Comparison of ENCODE assay signal across 8 cellular contexts in genomic region chr15:67024998-67025368, GRCh38. TPM values are rescaled to one million over a fixed set of nuclear protein-coding genes. Genes with fewer than 3 reads are reported as not detected.
DNase-seq lines count a peak whose midpoint lies in the region; ATAC-seq and TF ChIP-seq lines count a peak whose summit lies in the region.

No MANE protein-coding gene starts in this region.

- H3K4me1 ChIP-seq in heart right ventricle (peaks cover 13 to 62% (median 35%) of the 10 kb centered on the region in 9 donors), body of pancreas (peaks cover 45% of the 10 kb centered on the region), mesenchymal stem cell (ENCODE audit: control insufficient read depth, insufficient read depth, low read depth, low read length) (peaks cover 15% of the 10 kb centered on the region), upper lobe of left lung (peaks cover 34 to 38% (median 36%) of the 10 kb centered on the region in 4 donors), aorta (ENCODE audit: control insufficient read depth in 1 of 2, insufficient read depth in 2 of 2, low read length in 2 of 2) (peaks cover 3 to 9% of the 10 kb centered on the region in 2 donors)

- intact Hi-C loops in heart right ventricle (cut with DNase I): loop anchor here in 3 of 10 donors (5.0 kb wide), 2 partner anchors 37 to 42 kb away; partner anchors contain the start of gene SMAD3 (in 1 of the 3)
- intact Hi-C loops in cardiac septum (cut with DNase I): loop anchor here (2.0 kb wide), 1 partner anchor 40 kb away; the partner anchor contains the start of gene SMAD3
- intact Hi-C loops in body of pancreas (cut with DNase I): no loop called here
- intact Hi-C loops in aorta (cut with DNase I): loop anchor here in 1 of 2 donors (5.0 kb wide), 1 partner anchor 47 kb away; no protein-coding TSS in a partner anchor

- 55 to 67% methylated on average over 3 of the region's 3 CpGs for WGBS in heart right ventricle, 2 donors
- WGBS in body of pancreas, 2 donors: 33 to 46% methylated on average over 3 of the region's 3 CpGs
- WGBS in mesenchymal stem cell: 94% methylated on average over 2 of the region's 3 CpGs
- WGBS in upper lobe of left lung, 2 donors: 54 to 62% methylated on average over 3 of the region's 3 CpGs
- WGBS in aorta, 2 donors: 37 to 43% methylated on average over 3 of the region's 3 CpGs

- ATAC-seq in heart right ventricle (no peak), body of pancreas (no peak), upper lobe of left lung (ENCODE audit: low FRiP score in 2 of 2) (no peak), aorta (ENCODE audit: low FRiP score) (no peak), HG02571 (IDR thresholded peaks at IDR 0.05; ENCODE audit: unreplicated experiment) (no peak)

- H3K27me3 ChIP-seq in heart right ventricle: no peaks in the 10 kb centered on the region
- no peaks in the 10 kb centered on the region for H3K27me3 ChIP-seq in body of pancreas
- no peaks in the 10 kb centered on the region for H3K27me3 ChIP-seq in mesenchymal stem cell (ENCODE audit: control insufficient read depth in 1 of 2, insufficient read depth in 1 of 2, low read length in 2 of 2)
- no peaks in the 10 kb centered on the region for H3K27me3 ChIP-seq in upper lobe of left lung
- H3K27me3 ChIP-seq in aorta (ENCODE audit: control insufficient read depth in 1 of 2, insufficient read depth in 2 of 2, low read length in 1 of 2): no peaks in the 10 kb centered on the region

- peak overlapping the region; percentile 73 to 86 for H3K4ac ChIP-seq in mesenchymal stem cell (ENCODE audit: low read depth in 1 of 2, low read length in 2 of 2)

- TF ChIP-seq POLR2A in body of pancreas (IDR thresholded peaks at IDR 0.05): no peak
- no peak for TF ChIP-seq POLR2A in upper lobe of left lung (IDR thresholded peaks at IDR 0.05)

- peak overlapping the region in 9 of 10 donors; percentile 43 to 87 (median 69) for H3K27ac ChIP-seq in heart right ventricle
- H3K27ac ChIP-seq in body of pancreas: peak overlapping the region; percentile 84 to 90 (median 88)
- H3K27ac ChIP-seq in mesenchymal stem cell (ENCODE audit: low read length, poor library complexity, severe bottlenecking): peak overlapping the region; percentile 66
- peak overlapping the region; percentile 50 to 74 (median 61) for H3K27ac ChIP-seq in upper lobe of left lung
- peak overlapping the region in 1 of 2 donors; percentile 78 for H3K27ac ChIP-seq in aorta (ENCODE audit: low read depth in 1 of 2, low read length in 2 of 2)

- DNase-seq in heart right ventricle (no peak), cardiac septum (ENCODE audit: low spot score) (no peak), body of pancreas (peak in 1 of 4 donors; percentile 42), mesenchymal stem cell (peak; percentile 40), upper lobe of left lung (no peak), hypothalamus (lab: John Stamatoyannopoulos, UW) (no peak), aorta (no peak)

- H4K91ac ChIP-seq in mesenchymal stem cell (ENCODE audit: low read length): peak overlapping the region; percentile 55

- H3K14ac ChIP-seq in mesenchymal stem cell (ENCODE audit: low read length in 2 of 2): no peak overlapping the region

- H2BK12ac ChIP-seq in mesenchymal stem cell (ENCODE audit: low read length in 2 of 2): peak overlapping the region; percentile 87

- peak overlapping the region; percentile 24 for H2AK5ac ChIP-seq in mesenchymal stem cell (ENCODE audit: low read length, severe bottlenecking)

- H3K36me3 ChIP-seq in heart right ventricle (no peaks in the 10 kb centered on the region), body of pancreas (replicated peaks in 1 of 2; ENCODE audit: insufficient read depth in 1 of 2, low read depth in 2 of 2) (no peaks in the 10 kb centered on the region), mesenchymal stem cell (ENCODE audit: control insufficient read depth in 1 of 2, insufficient read depth in 2 of 2, low read depth in 1 of 2, low read length in 2 of 2) (no peaks in the 10 kb centered on the region), upper lobe of left lung (no peaks in the 10 kb centered on the region), aorta (ENCODE audit: control insufficient read depth in 1 of 2, insufficient read depth in 2 of 2, low read length in 1 of 2) (no peaks in the 10 kb centered on the region)

- no peak overlapping the region for H3K23ac ChIP-seq in mesenchymal stem cell (ENCODE audit: low read length in 2 of 2)

- H3K18ac ChIP-seq in mesenchymal stem cell (ENCODE audit: low read depth in 1 of 2, low read length in 2 of 2): peak overlapping the region; percentile 58 to 88

- peak overlapping the region; percentile 38 for H4K8ac ChIP-seq in mesenchymal stem cell (ENCODE audit: low read length)

- no peak for TF ChIP-seq EP300 in upper lobe of left lung (IDR thresholded peaks at IDR 0.05)

- H3K9me3 ChIP-seq in heart right ventricle: no peaks in the 10 kb centered on the region
- H3K9me3 ChIP-seq in body of pancreas: no peaks in the 10 kb centered on the region
- H3K9me3 ChIP-seq in mesenchymal stem cell (ENCODE audit: control insufficient read depth, low read length): no peaks in the 10 kb centered on the region
- no peaks in the 10 kb centered on the region for H3K9me3 ChIP-seq in upper lobe of left lung
- H3K9me3 ChIP-seq in aorta (ENCODE audit: control insufficient read depth, low read length): no peaks in the 10 kb centered on the region

- peak overlapping the region; percentile 61 for H3K9ac ChIP-seq in mesenchymal stem cell (ENCODE audit: low read length)

- no peaks in the 10 kb centered on the region for H3K79me1 ChIP-seq in mesenchymal stem cell (replicated peaks; ENCODE audit: low read length, poor library complexity, severe bottlenecking)

- H2AFZ ChIP-seq in mesenchymal stem cell (ENCODE audit: low read depth, low read length): no peak overlapping the region

- no peak overlapping the region for H3K4me3 ChIP-seq in heart right ventricle
- H3K4me3 ChIP-seq in body of pancreas: no peak overlapping the region
- no peak overlapping the region for H3K4me3 ChIP-seq in mesenchymal stem cell (ENCODE audit: insufficient read depth in 1 of 2, low read depth in 1 of 2, low read length in 2 of 2)
- H3K4me3 ChIP-seq in upper lobe of left lung: no peak overlapping the region
- no peak overlapping the region for H3K4me3 ChIP-seq in aorta (ENCODE audit: low read length in 2 of 2)

- peak overlapping the region; percentile 75 for H2BK120ac ChIP-seq in mesenchymal stem cell (ENCODE audit: low read depth, low read length)

- TF ChIP-seq CTCF in heart right ventricle (IDR thresholded peaks at IDR 0.05) (no peak), body of pancreas (IDR thresholded peaks at IDR 0.05) (no peak), upper lobe of left lung (IDR thresholded peaks at IDR 0.05) (no peak)

- no peak overlapping the region for H2BK15ac ChIP-seq in mesenchymal stem cell (ENCODE audit: low read depth, poor library complexity, severe bottlenecking)

- no peak overlapping the region for H2BK5ac ChIP-seq in mesenchymal stem cell (ENCODE audit: low read depth, low read length, poor library complexity, severe bottlenecking)

- no peak overlapping the region for H3K4me2 ChIP-seq in mesenchymal stem cell (ENCODE audit: low read length, poor library complexity, severe bottlenecking)

RNA-seq across cellular contexts. Expression of gene SMAD3, which starts 40.4 kb away (rescaled TPM):
- total RNA-seq in heart right ventricle (10 to 100 TPM; 11.3 to 44.8 (median 15.7) TPM), cardiac septum (18.4 TPM), body of pancreas (10 to 100 TPM; 19.7 to 52.4 TPM), upper lobe of left lung (10 to 100 TPM; 31.7 to 44.5 (median 36.3) TPM), aorta (10 to 100 TPM; 65.9 to 90.8 TPM)
- polyA plus RNA-seq in heart right ventricle (1 to 10 TPM; 6.2 to 7.8 TPM), aorta (10 to 100 TPM in 1 of 2 donors, 1 to 10 TPM in 1; 7.1 to 44.1 TPM)
- 126 TPM for polyA plus RNA-seq in mesenchymal stem cell (2013, experiment 1 of 2)
- 125 TPM for polyA plus RNA-seq in mesenchymal stem cell (2013, experiment 2 of 2)
